Comparison of ENCODE assay signal across 8 cellular contexts in the genomic region with DNA sequence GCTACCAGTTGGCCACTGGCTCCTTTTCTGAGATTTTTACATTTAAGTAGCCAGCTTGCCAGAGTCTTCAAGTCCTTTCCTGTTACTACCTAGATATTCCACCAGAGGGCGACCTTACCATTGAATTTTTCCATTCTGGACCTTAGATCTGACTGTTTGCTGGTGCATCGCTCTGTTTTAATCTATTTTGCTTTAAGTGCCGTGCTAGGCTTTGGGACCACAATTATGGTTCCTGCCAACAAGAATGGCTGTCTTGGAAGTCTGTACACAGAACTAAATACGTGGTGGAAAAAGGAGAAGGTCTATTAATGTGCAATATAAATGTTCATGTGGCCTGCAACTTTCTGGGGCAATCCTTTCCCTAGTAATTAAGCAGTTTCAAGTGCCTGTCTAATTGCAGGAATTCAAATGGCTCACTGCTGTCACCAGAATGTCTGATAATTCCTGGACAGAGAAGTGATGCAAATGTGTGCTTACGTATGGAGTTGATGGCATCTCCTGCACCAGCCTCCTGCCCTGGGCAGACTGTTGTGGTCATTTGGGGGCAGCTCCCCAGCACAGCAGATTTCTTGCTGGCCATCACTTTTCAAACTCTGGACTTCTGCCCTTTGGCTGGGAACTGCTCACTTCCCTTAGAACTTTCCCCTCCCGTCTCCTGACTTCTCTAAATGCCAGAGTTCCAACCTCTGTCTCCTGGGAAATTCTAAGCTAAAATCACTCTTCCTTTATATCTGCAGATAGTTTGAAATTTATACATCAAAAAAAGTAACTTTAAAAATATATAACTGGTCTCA. TPM values are rescaled to one million over a fixed set of nuclear protein-coding genes. Genes with fewer than 3 reads are reported as not detected.
DNase-seq lines count a peak whose midpoint lies in the region; ATAC-seq, FAIRE-seq and TF ChIP-seq lines count a peak whose summit lies in the region.

No MANE protein-coding gene starts in this region.

- TF ChIP-seq CTCF in A549 (IDR thresholded peaks at IDR 0.05) (peak; percentile 59), GM10248 (IDR thresholded peaks at IDR 0.05; ENCODE audit: control extremely low read depth, extremely low read depth, low read depth, missing control alignments) (peak; percentile 65), kidney epithelial cell (IDR thresholded peaks at IDR 0.05; ENCODE audit: insufficient read depth, low read length, poor library complexity, severe bottlenecking) (peak; percentile 64)

- H3K27ac ChIP-seq in A549: no peak overlapping the region

- WGBS in A549 (ENCODE audit: missing lambda C conversion rate): 24% methylated on average over 6 of the region's 6 CpGs

- H3K4me2 ChIP-seq in A549: no peak overlapping the region

- no peak for TF ChIP-seq POLR2A in A549 (IDR thresholded peaks at IDR 0.05; ENCODE audit: low read length)

- H3K36me3 ChIP-seq in kidney epithelial cell (ENCODE audit: control insufficient read depth, insufficient read depth, low read length): no peaks in the 10 kb centered on the region

- no peak overlapping the region for H3K4me3 ChIP-seq in A549
- no peak overlapping the region for H3K4me3 ChIP-seq in kidney epithelial cell (ENCODE audit: low read depth, low read length)

- no peak for TF ChIP-seq EP300 in A549 (IDR thresholded peaks at IDR 0.05)

- FAIRE-seq in A549 (lab: Jason Lieb, UNC): no peak

- TF ChIP-seq RAD21 in A549 (conservative IDR thresholded peaks at IDR 0.05 in 1 of 2, IDR thresholded peaks at IDR 0.05 in 1 of 2): peak; percentile 57 to 62

- ATAC-seq in A549: peak; percentile 61 to 85; a peak in 5 of 6 replicates

- no peaks in the 10 kb centered on the region for H3K9me3 ChIP-seq in A549

- peaks cover 12% of the 10 kb centered on the region for H3K27me3 ChIP-seq in kidney epithelial cell (ENCODE audit: control insufficient read depth, insufficient read depth, low read length)

- POLR2A ChIA-PET in A549 (lab: Yijun Ruan, JAX) (interaction anchor here (1.0 kb wide), 1 partner anchor 42 kb away, joined by 3 read pairs; no protein-coding TSS in a partner anchor), GM10248 (lab: Yijun Ruan, JAX) (interaction anchor here (1.0 kb wide), 1 partner anchor 61 kb away, joined by 4 read pairs; a partner anchor contains a TSS)

- CTCF ChIA-PET in A549 (lab: Yijun Ruan, JAX) (interaction anchor here (0.7 to 3.3 kb wide), 32 partner anchors 8 to 235 kb away, joined by 3 to 25 read pairs (median 4); no protein-coding TSS in a partner anchor), GM10248 (lab: Yijun Ruan, JAX) (interaction anchor here (0.5 to 7.8 kb wide), 48 partner anchors 11 to 235 kb away, joined by 3 to 78 read pairs (median 4); a partner anchor contains a TSS)

- H3K4me1 ChIP-seq in A549: no peaks in the 10 kb centered on the region

- DNase-seq in A549 (ENCODE audit: low read depth in 1 of 2, low spot score in 1 of 2) (peak; percentile 47 to 75), GM10248 (ENCODE audit: extremely low spot score) (peak; percentile 70), NCI-H146 (lab: John Stamatoyannopoulos, UW) (peak; percentile 57), SKM-1 (lab: John Stamatoyannopoulos, UW; ENCODE audit: unreplicated experiment) (peak; percentile 68), cerebellar cortex (ENCODE audit: low spot score) (peak; percentile 95), kidney epithelial cell (ENCODE audit: low read depth) (peak; percentile 44), cortex of kidney (lab: John Stamatoyannopoulos, UW) (no peak)
- DNase-seq in stimulated activated CD8-positive, alpha-beta memory T cell treated with anti-CD3 and anti-CD28 coated beads, Interleukin-4, amount 100 ng/mL, for 1 hour (ENCODE audit: low read depth in 2 of 2, low spot score in 1 of 2): peak; percentile 9 to 11

TF ChIP-seq in A549, 52 proteins besides CTCF, POLR2A, EP300 and RAD21:
- TF ChIP-seq SMC3 (IDR thresholded peaks at IDR 0.05): peak; percentile 62
- no peak for TF ChIP-seq JUN (IDR thresholded peaks at IDR 0.05)

RNA-seq across cellular contexts. Expression of a gene that starts 5.6 kb away (rescaled TPM):
- polyA plus RNA-seq in A549 (2011; rRNA removed) (0.25 and 0.27 TPM in 2 replicates), A549 (2017; fragmentation: RNase III; extraction: RNeasy Plus Mini Kit Qiagen cat#74134 plus additional on column Dnase treatment) (0.03 TPM in 1 of 3 replicates, not detected in the others)
- polyA plus RNA-seq in A549 (2012; cell fraction: cytosol; rRNA removed): 0.03 TPM in 1 of 2 replicates, not detected in the other
- polyA plus RNA-seq in A549 (2012; cell fraction: nucleus; rRNA removed): 0.20 TPM in 1 of 2 replicates, not detected in the other
- polyA minus RNA-seq in A549 (2011; rRNA and poly(A)+ RNA removed): 0.10 and 0.12 TPM in 2 replicates
- 0.71 and 1.6 TPM in 2 replicates for total RNA-seq in kidney epithelial cell

RNA-seq across cellular contexts. Expression of a gene that starts 46.6 kb away (rescaled TPM):
- polyA plus RNA-seq in A549 (2011; rRNA removed): 136 and 153 TPM in 2 replicates
- 84.7 and 92.2 TPM in 2 replicates for polyA plus RNA-seq in A549 (2012; cell fraction: cytosol; rRNA removed)
- 151 and 158 TPM in 2 replicates for polyA plus RNA-seq in A549 (2012; cell fraction: nucleus; rRNA removed)
- polyA plus RNA-seq in A549 (2017; fragmentation: RNase III; extraction: RNeasy Plus Mini Kit Qiagen cat#74134 plus additional on column Dnase treatment): 92.1 to 93.6 TPM (median 92.5 TPM) in 3 replicates
- 89.7 and 105 TPM in 2 replicates for polyA minus RNA-seq in A549 (2011; rRNA and poly(A)+ RNA removed)
- total RNA-seq in kidney epithelial cell: 191 and 206 TPM in 2 replicates

RNA-seq across cellular contexts. Expression of a gene that starts 58.4 kb away (rescaled TPM):
- polyA plus RNA-seq in A549 (2011; rRNA removed): not detected in 2 replicates
- polyA plus RNA-seq in A549 (2012; cell fraction: cytosol; rRNA removed): 0.01 and 0.07 TPM in 2 replicates
- polyA plus RNA-seq in A549 (2012; cell fraction: nucleus; rRNA removed): not detected in 2 replicates
- polyA plus RNA-seq in A549 (2017; fragmentation: RNase III; extraction: RNeasy Plus Mini Kit Qiagen cat#74134 plus additional on column Dnase treatment): 0.09 TPM in 1 of 3 replicates, not detected in the others
- not detected in 2 replicates for polyA minus RNA-seq in A549 (2011; rRNA and poly(A)+ RNA removed)
- 0.29 and 0.48 TPM in 2 replicates for total RNA-seq in kidney epithelial cell
